ENCODE assay signal across 8 cellular contexts in the genomic region with DNA sequence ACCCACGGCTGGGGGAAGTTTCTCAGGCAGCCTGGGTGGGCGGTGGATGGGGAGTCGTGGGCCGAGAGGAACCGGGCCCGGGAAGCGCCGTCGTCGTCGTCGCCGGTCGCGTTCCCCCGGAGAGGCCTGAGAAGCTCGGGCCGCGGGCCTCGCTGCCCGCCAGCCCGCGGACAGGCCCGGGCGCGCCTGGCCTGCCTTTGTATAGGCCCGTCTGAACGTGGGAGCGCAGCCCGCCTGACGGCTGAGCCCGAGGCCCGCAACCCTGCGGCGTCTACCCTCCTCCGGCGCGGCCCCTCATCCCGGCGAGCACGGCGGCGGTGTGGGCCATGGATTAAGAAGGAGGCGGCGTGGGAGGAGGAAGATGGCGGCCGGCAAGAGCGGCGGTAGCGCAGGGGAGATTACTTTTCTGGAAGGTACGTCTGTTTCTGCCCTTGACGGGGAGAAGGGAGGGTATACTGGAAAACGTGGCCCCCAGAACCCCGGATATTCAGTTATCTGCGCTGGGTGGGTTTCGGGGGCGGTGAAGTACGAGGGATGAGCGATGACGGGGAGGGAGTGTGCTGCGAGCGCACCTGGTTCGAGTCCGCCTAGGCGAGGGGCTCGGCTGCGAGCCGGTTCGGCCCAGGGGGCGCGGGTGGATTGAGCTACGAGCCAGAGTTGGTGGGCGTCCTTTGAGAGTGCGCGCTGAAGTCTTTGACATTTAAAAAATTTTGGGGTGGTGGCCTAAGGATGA. TPM values are rescaled to one million over a fixed set of nuclear protein-coding genes. Genes with fewer than 3 reads are reported as not detected.
A peak's percentile ranks its signal among the peaks of the same experiment; 100 is the strongest.
DNase-seq lines count a peak whose midpoint lies in the region; ATAC-seq and TF ChIP-seq lines count a peak whose summit lies in the region.

No MANE protein-coding gene starts in this region.

- POLR2A ChIA-PET in HEK293T (lab: Yijun Ruan, JAX), result interaction anchor here (0.6 to 3.2 kb wide), 17 partner anchors 9 to 320 kb away, joined by 3 to 18 read pairs (median 4); a partner anchor contains a TSS

- WGBS in lung, 2 donors, result 0% methylated on average over 75 of the region's 75 CpGs

- H3K36me3 ChIP-seq in lung (ENCODE audit: control insufficient read depth in 2 of 2, insufficient read depth in 2 of 2, low read length in 2 of 2), result no peaks in the 10 kb centered on the region

- H3K4me1 ChIP-seq in lung (ENCODE audit: control insufficient read depth in 2 of 2, insufficient read depth in 2 of 2, low read length in 2 of 2), result peaks cover 2 to 8% of the 10 kb centered on the region in 2 donors

- CTCF ChIA-PET in HEK293T (lab: Yijun Ruan, JAX), result interaction anchor here (0.6 kb wide), 2 partner anchors 48 to 241 kb away, joined by 3 read pairs; no protein-coding TSS in a partner anchor

- DNase-seq in DMS 273 (lab: John Stamatoyannopoulos, UW; ENCODE audit: unreplicated experiment) (peak; percentile 79), DMS 273 treated with DMSO at 0.1 percent for 48 hours (lab: John Stamatoyannopoulos, UW) (no peak), HEK293T (ENCODE audit: extremely low spot score) (peak; percentile 26), NAMALWA (ENCODE audit: low spot score) (peak; percentile 67), coronary artery (ENCODE audit: low spot score) (no peak), lung (ENCODE audit: low spot score) (peak; percentile 46)
- DNase-seq in activated CD4-positive, alpha-beta T cell treated with anti-CD3 and anti-CD28 coated beads for 4 hours, result peak; percentile 65 to 68
- DNase-seq in stimulated activated CD8-positive, alpha-beta memory T cell treated with anti-CD3 and anti-CD28 coated beads, Interleukin-15, amount 100 ng/mL, for 1 hour (ENCODE audit: low read depth), result peak; percentile 16

- no peaks in the 10 kb centered on the region for H3K27me3 ChIP-seq in lung (ENCODE audit: control insufficient read depth, insufficient read depth)

- peak overlapping the region; percentile 97 to 100 for H3K27ac ChIP-seq in coronary artery
- peak overlapping the region; percentile 98 to 99 for H3K27ac ChIP-seq in lung (ENCODE audit: low read depth in 1 of 2, low read length in 1 of 2)

- peak; percentile 55 for ATAC-seq in lung (ENCODE audit: insufficient read depth, low FRiP score)

- H3K4me3 ChIP-seq in coronary artery (peak overlapping the region; percentile 89), lung (peak overlapping the region; percentile 77)

- TF ChIP-seq CTCF in coronary artery (IDR thresholded peaks at IDR 0.05), result no peak
- TF ChIP-seq CTCF in lung (IDR thresholded peaks at IDR 0.05; ENCODE audit: control extremely low read depth, extremely low read depth), result no peak

- no peaks in the 10 kb centered on the region for H3K9me3 ChIP-seq in lung (ENCODE audit: control insufficient read depth in 2 of 2, insufficient read depth in 1 of 2, low read length in 1 of 2)

TF ChIP-seq in HEK293T, 16 proteins besides CTCF, POLR2A, EP300 and RAD21:
- no peak for TF ChIP-seq LEF1 (IDR thresholded peaks at IDR 0.05; ENCODE audit: borderline replicate concordance)
- no peak for TF ChIP-seq ELF4 (IDR thresholded peaks at IDR 0.05)
- no peak for TF ChIP-seq NFRKB (IDR thresholded peaks at IDR 0.05)
- no peak for TF ChIP-seq CTBP1 (IDR thresholded peaks at IDR 0.05; ENCODE audit: borderline replicate concordance)
- no peak for TF ChIP-seq FOXK2 (IDR thresholded peaks at IDR 0.05)
- TF ChIP-seq FOXA1 (IDR thresholded peaks at IDR 0.05), result no peak
- no peak; the same call in 1 of the 2 replicates for TF ChIP-seq L3MBTL2 (conservative IDR thresholded peaks at IDR 0.05)
- no peak for TF ChIP-seq TARDBP (IDR thresholded peaks at IDR 0.05)
- TF ChIP-seq HDGF (IDR thresholded peaks at IDR 0.05; ENCODE audit: borderline replicate concordance), result no peak
- TF ChIP-seq FOXM1 (IDR thresholded peaks at IDR 0.05; ENCODE audit: borderline replicate concordance), result no peak
- TF ChIP-seq ZNF384 (IDR thresholded peaks at IDR 0.05), result no peak
- no peak for TF ChIP-seq SUZ12 (IDR thresholded peaks at IDR 0.05)
- TF ChIP-seq ARNT (IDR thresholded peaks at IDR 0.05), result no peak
- TF ChIP-seq BHLHE40 (IDR thresholded peaks at IDR 0.05; ENCODE audit: borderline replicate concordance), result no peak
- no peak for TF ChIP-seq SP1 (IDR thresholded peaks at IDR 0.05)
- TF ChIP-seq, protein P1, sequence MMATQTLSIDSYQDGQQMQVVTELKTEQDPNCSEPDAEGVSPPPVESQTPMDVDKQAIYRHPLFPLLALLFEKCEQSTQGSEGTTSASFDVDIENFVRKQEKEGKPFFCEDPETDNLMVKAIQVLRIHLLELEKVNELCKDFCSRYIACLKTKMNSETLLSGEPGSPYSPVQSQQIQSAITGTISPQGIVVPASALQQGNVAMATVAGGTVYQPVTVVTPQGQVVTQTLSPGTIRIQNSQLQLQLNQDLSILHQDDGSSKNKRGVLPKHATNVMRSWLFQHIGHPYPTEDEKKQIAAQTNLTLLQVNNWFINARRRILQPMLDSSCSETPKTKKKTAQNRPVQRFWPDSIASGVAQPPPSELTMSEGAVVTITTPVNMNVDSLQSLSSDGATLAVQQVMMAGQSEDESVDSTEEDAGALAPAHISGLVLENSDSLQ (IDR thresholded peaks at IDR 0.05), result no peak

RNA-seq across cellular contexts. Expression of a gene that starts 0.7 kb away (rescaled TPM):
- 100 to 1,000 TPM in 1 of 2 donors, 10 to 100 TPM in 1; 83.5 to 209 TPM for total RNA-seq in lung
- 10 to 100 TPM; 28.0 to 42.2 TPM for polyA plus RNA-seq in lung

Comparison
In these comparisons a context has a peak if more than half of its experiments do, and no peak if none do; other contexts are left out.
1. DNase-seq: peak in DMS 273 (single experiment), HEK293T (single experiment), NAMALWA (single experiment), activated CD4-positive, alpha-beta T cell treated with anti-CD3 and anti-CD28 coated beads for 4 hours (2 of 2), lung (single experiment) and stimulated activated CD8-positive, alpha-beta memory T cell treated with anti-CD3 and anti-CD28 coated beads, Interleukin-15, amount 100 ng/mL, for 1 hour (single experiment); none in DMS 273 treated with DMSO at 0.1 percent for 48 hours (single experiment) and coronary artery (single experiment).